Comparison of ENCODE assay signal across 24 cellular contexts in the genomic region with DNA sequence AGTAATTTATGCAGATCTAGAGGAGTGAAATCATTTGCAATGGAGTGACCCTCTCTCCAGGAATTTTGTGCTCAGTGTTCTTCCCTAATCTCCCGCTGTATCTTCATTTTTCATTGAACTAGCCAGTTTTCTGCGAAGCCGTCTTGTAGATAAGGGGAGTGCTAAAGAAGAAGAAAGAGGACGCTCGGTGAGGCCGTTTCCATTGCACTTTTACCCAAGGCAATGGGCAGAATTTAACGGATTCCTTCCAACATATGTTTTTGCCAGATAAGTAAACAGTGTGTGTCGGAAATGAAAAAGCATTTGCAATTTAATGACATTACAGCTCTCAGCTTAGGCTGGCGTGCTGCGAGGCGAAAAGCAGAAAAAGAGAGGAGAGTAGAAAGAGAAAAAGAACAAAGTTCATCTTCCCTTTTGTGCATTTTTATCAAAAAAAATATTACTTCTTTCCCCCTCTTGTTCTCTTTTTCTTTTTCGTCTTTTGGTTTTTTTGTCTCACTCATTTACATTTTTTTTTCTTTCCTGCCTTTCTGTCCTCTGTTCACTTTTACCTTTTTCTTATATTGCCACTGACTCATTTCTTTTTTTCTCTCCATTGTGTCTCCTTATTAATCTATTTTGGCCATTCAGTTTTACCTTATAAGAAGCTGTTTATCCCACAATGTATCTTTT. TPM values are rescaled to one million over a fixed set of nuclear protein-coding genes. Genes with fewer than 3 reads are reported as not detected.
DNase-seq lines count a peak whose midpoint lies in the region; ATAC-seq and TF ChIP-seq lines count a peak whose summit lies in the region.
"Had no signal": no experiment of that assay in that cellular context is flagged by ENCODE, and none has a peak within 500 bp of the region (broad histone marks: within the 10 kb centered on the region; RNA-seq: fewer than 3 reads in every experiment).

No MANE protein-coding gene starts in this region.

- no peak overlapping the region for H3K27ac ChIP-seq in PC-3 (ENCODE audit: low read length)
- H3K27ac ChIP-seq: foreskin keratinocyte, pancreas had no signal

- intact Hi-C loops in PC-3 (cut with micrococcal nuclease), result no loop called here

- no peaks in the 10 kb centered on the region for H3K9me2 ChIP-seq in PC-3 (replicated peaks; ENCODE audit: low read length)

- ATAC-seq in PC-3, result no peak
- ATAC-seq: activated CD4-positive, CD25-positive, alpha-beta regulatory T cell treated with anti-CD3 and anti-CD28 coated beads, Interleukin-2, amount 50 U/mL, for 24 hours; foreskin keratinocyte; naive thymus-derived CD8-positive, alpha-beta T cell; pancreas; right cardiac atrium had no signal

- peaks cover 9% of the 10 kb centered on the region for H3K4me1 ChIP-seq in HAP-1
- H3K4me1 ChIP-seq in PC-3 (ENCODE audit: insufficient read depth, low read length), result peaks cover 25% of the 10 kb centered on the region
- peaks cover 48% of the 10 kb centered on the region for H3K4me1 ChIP-seq in neuron (ENCODE audit: insufficient read depth, low read length)

- CTCF ChIA-PET in PC-3 (lab: Charles Lee), result no interaction called here

- no peak overlapping the region for H3K9ac ChIP-seq in PC-3 (ENCODE audit: low read length)

- peak overlapping the region in 4 of 5 experiments; percentile 31 to 79 (median 59) for H3K4me3 Mint-ChIP-seq in brain

- H3K36me3 ChIP-seq in HAP-1 (replicated peaks), result no peaks in the 10 kb centered on the region
- no peaks in the 10 kb centered on the region for H3K36me3 ChIP-seq in PC-3 (ENCODE audit: low read depth, low read length)
- no peaks in the 10 kb centered on the region for H3K36me3 ChIP-seq in neuron (ENCODE audit: insufficient read depth, low read length)
- H3K36me3 ChIP-seq: pancreas had no signal

- no peaks in the 10 kb centered on the region for H4K20me1 ChIP-seq in PC-3 (ENCODE audit: low read length)

- peak overlapping the region; percentile 50 for H3K4me2 ChIP-seq in PC-3 (ENCODE audit: low read length)

- no peaks in the 10 kb centered on the region for H3F3A ChIP-seq in PC-3 (ENCODE audit: low read length, unreplicated experiment)

- H3K27me3 Mint-ChIP-seq in brain, result peaks cover 28% of the 10 kb centered on the region

- H3K27me3 ChIP-seq in HAP-1 (ENCODE audit: low read depth), result no peaks in the 10 kb centered on the region
- H3K27me3 ChIP-seq in PC-3 (ENCODE audit: low read length), result no peaks in the 10 kb centered on the region
- H3K27me3 ChIP-seq in neuron (ENCODE audit: insufficient read depth, low read length), result no peaks in the 10 kb centered on the region
- H3K27me3 ChIP-seq: foreskin keratinocyte, pancreas had no signal

- H3K36me3 Mint-ChIP-seq in brain, result no peaks in the 10 kb centered on the region
- H3K36me3 Mint-ChIP-seq: CD14-positive monocyte; naive thymus-derived CD8-positive, alpha-beta T cell had no signal

- H3K79me2 ChIP-seq in PC-3 (ENCODE audit: low read length), result no peaks in the 10 kb centered on the region

- no TSS peak for BruUV-seq in PC-3 (replicated peaks; lab: Mats Ljungman, UMichigan)

- H3K4me1 Mint-ChIP-seq in brain, result peaks cover 37% of the 10 kb centered on the region

- TF ChIP-seq CTCF in PC-3 (conservative IDR thresholded peaks at IDR 0.05; ENCODE audit: low read depth, low read length) (no peak), brain (conservative IDR thresholded peaks at IDR 0.05) (no peak)

- H3K4me3 ChIP-seq in HAP-1, result no peak overlapping the region
- peak overlapping the region; percentile 19; the same call in 1 of the 2 replicates for H3K4me3 ChIP-seq in PC-3 (ENCODE audit: low read length)
- H3K4me3 ChIP-seq in neuron (ENCODE audit: low read length), result peak overlapping the region; percentile 23
- H3K4me3 ChIP-seq: pancreas had no signal

- peak overlapping the region; percentile 47 for H2AFZ ChIP-seq in PC-3 (ENCODE audit: low read length)
- H2AFZ ChIP-seq in neuron (ENCODE audit: low read depth, low read length), result peak overlapping the region; percentile 85

- H3K9me3 Mint-ChIP-seq in brain, result peaks cover 0 to 4% (median 4%) of the 10 kb centered on the region in 5 experiments
- H3K9me3 Mint-ChIP-seq: naive thymus-derived CD8-positive, alpha-beta T cell had no signal

- in situ Hi-C loops in HAP-1 (cut with MboI; ENCODE audit: low sequenced_read_pairs), result loop anchor here (10.0 kb wide), 1 partner anchor 512 kb away; no protein-coding TSS in a partner anchor

- POLR2A ChIA-PET in PC-3 (lab: Charles Lee; ENCODE audit: unreplicated experiment), result no interaction called here

- H3K9me3 ChIP-seq in HAP-1 (no peaks in the 10 kb centered on the region), PC-3 (ENCODE audit: low read length) (no peaks in the 10 kb centered on the region), neuron (ENCODE audit: low read length) (no peaks in the 10 kb centered on the region)
- H3K9me3 ChIP-seq: pancreas had no signal

- DNase-seq in HAP-1 (ENCODE audit: low spot score in 2 of 2) (peak; percentile 7 to 12), PC-3 (no peak), cerebellar cortex (ENCODE audit: low spot score) (no peak), AG08395 (ENCODE audit: low spot score) (no peak)
- DNase-seq in central memory CD4-positive, alpha-beta T cell, result no peak
- DNase-seq: effector CD8-positive, alpha-beta T cell; EL; foreskin keratinocyte; midbrain; naive thymus-derived CD8-positive, alpha-beta T cell; NCI-H1694; NCI-H510A treated with DMSO at 0.1 percent for 48 hours; pancreas; right cardiac atrium; stimulated activated CD4-positive, alpha-beta T cell treated with anti-CD3 and anti-CD28 coated beads, Interleukin-12 subunit alpha, Interleukin-12 subunit beta, amount 100 ng/mL, for 4 hours; stimulated activated CD4-positive, alpha-beta T cell treated with anti-CD3 and anti-CD28 coated beads, Interleukin-4, amount 100 ng/mL, for 4 hours; stimulated activated naive CD4-positive, alpha-beta T cell; SW 1271 had no signal

- H3K27ac Mint-ChIP-seq in brain, result peak overlapping the region in 2 of 5 experiments; percentile 17 to 35
- H3K27ac Mint-ChIP-seq: CD14-positive monocyte; naive thymus-derived CD8-positive, alpha-beta T cell had no signal

RNA-seq across cellular contexts. Expression of a gene that starts 49.9 kb away (rescaled TPM):
- 14.4 and 16.2 TPM in 2 replicates for total RNA-seq in PC-3 (2014; rRNA removed)
- 4.9 TPM for polyA plus RNA-seq in brain (ENCODE audit: insufficient read depth, low read depth, low replicate concordance)
- total RNA-seq: foreskin keratinocyte; LHCN-M2; liver; naive thymus-derived CD8-positive, alpha-beta T cell; right cardiac atrium had no signal
- polyA plus RNA-seq: CD14-positive monocyte; foreskin keratinocyte; liver; naive thymus-derived CD8-positive, alpha-beta T cell; pancreas; right cardiac atrium had no signal

Comparison
In these comparisons a context has a peak if more than half of its experiments do, and no peak if none do; other contexts are left out.
1. DNase-seq: peak in HAP-1 (2 of 2); none in PC-3 (single experiment), cerebellar cortex (single experiment), AG08395 (single experiment) and central memory CD4-positive, alpha-beta T cell (single experiment).